In genomic region chr14:23306412-23307145, GRCh38 we compare ENCODE assay signal across 1 cellular context.
TF ChIP-seq lines count a peak whose summit lies in the region.

Gene BCL2L2, plus strand, starts transcription at chr14:23306833. Its CDS starts 935 bp downstream, at chr14:23307768.

TF ChIP-seq in K562, 482 proteins besides CTCF, POLR2A, EP300 and RAD21 (continued from another document and continues in another):
- TF ChIP-seq SREBF2 (CRISPR knock-in tag; IDR thresholded peaks at IDR 0.05) (0 out of 2 replicates have a peak, but pooled peaks have one; percentile 42), SIN3A (IDR thresholded peaks at IDR 0.05; ENCODE audit: borderline replicate concordance in 2 of 2, control insufficient read depth in 1 of 2, low read depth in 2 of 2, low read length in 2 of 2) (peak; percentile 82 to 93; a peak in 3 of 4 replicates), MBD2 (IDR thresholded peaks at IDR 0.05; ENCODE audit: borderline replicate concordance, low read depth) (0 out of 2 replicates have a peak, but pooled peaks have one; percentile 84), SAFB2 (IDR thresholded peaks at IDR 0.05; ENCODE audit: borderline replicate concordance, low read depth, low read length, severe bottlenecking) (no peak), ZKSCAN3 (CRISPR knock-in tag; IDR thresholded peaks at IDR 0.05) (no peak), ARID1B (IDR thresholded peaks at IDR 0.05) (peak; percentile 43), TFAP4 (CRISPR knock-in tag; IDR thresholded peaks at IDR 0.05; ENCODE audit: borderline replicate concordance) (peak; percentile 90; the same call in 1 of the 2 replicates), BHLHE40 (IDR thresholded peaks at IDR 0.05; ENCODE audit: low read length) (0 out of 2 replicates have a peak, but pooled peaks have one; percentile 20), PHF20 (IDR thresholded peaks at IDR 0.05; ENCODE audit: partially characterized antibody) (peak; percentile 98), E2F8 (IDR thresholded peaks at IDR 0.05; ENCODE audit: low read depth, partially characterized antibody) (peak; percentile 75), RAD51 (IDR thresholded peaks at IDR 0.05; ENCODE audit: borderline replicate concordance, low read depth) (no peak), RCOR1 (IDR thresholded peaks at IDR 0.05; ENCODE audit: borderline replicate concordance in 1 of 2, low read depth in 2 of 2, low read length in 2 of 2) (peak; percentile 59 to 72), ZNF77 (CRISPR knock-in tag; IDR thresholded peaks at IDR 0.05) (no peak), TOE1 (IDR thresholded peaks at IDR 0.05; ENCODE audit: borderline replicate concordance) (peak; percentile 65; the same call in 1 of the 2 replicates), TOE1 (CRISPR knock-in tag; IDR thresholded peaks at IDR 0.05; ENCODE audit: borderline replicate concordance, low read depth) (no peak), PRDM10 (IDR thresholded peaks at IDR 0.05; ENCODE audit: partially characterized antibody) (peak; percentile 24), E2F1 (CRISPR knock-in tag; IDR thresholded peaks at IDR 0.05) (0 out of 2 replicates have a peak, but pooled peaks have one; percentile 7), CXXC5 (CRISPR knock-in tag; IDR thresholded peaks at IDR 0.05) (peak; percentile 82), NBN (IDR thresholded peaks at IDR 0.05; ENCODE audit: low read depth) (peak; percentile 90; the same call in 1 of the 2 replicates), NKRF (IDR thresholded peaks at IDR 0.05; ENCODE audit: borderline replicate concordance) (peak; percentile 78; the same call in 1 of the 2 replicates), CSDE1 (IDR thresholded peaks at IDR 0.05) (no peak), TEAD1 (CRISPR knock-in tag; IDR thresholded peaks at IDR 0.05) (peak in 1 of 2 experiments; percentile 83; a peak in 2 of 4 replicates), FOXK1 (CRISPR knock-in tag; IDR thresholded peaks at IDR 0.05; ENCODE audit: borderline replicate concordance) (no peak), CUX1 (CRISPR knock-in tag; IDR thresholded peaks at IDR 0.05) (no peak), SMAD1 (IDR thresholded peaks at IDR 0.05; ENCODE audit: low read depth, low read length, partially characterized antibody) (peak; percentile 30), ZBTB26 (CRISPR knock-in tag; IDR thresholded peaks at IDR 0.05) (peak; percentile 44; the same call in 1 of the 2 replicates), ADNP (tag; IDR thresholded peaks at IDR 0.05) (no peak), NEUROD1 (IDR thresholded peaks at IDR 0.05; ENCODE audit: borderline replicate concordance, low read depth, low read length, partially characterized antibody) (peak; percentile 73), ETV1 (tag; conservative IDR thresholded peaks at IDR 0.05; ENCODE audit: low read depth) (peak; percentile 83), CEBPB (tag; IDR thresholded peaks at IDR 0.05) (no peak), ID3 (CRISPR knock-in tag; IDR thresholded peaks at IDR 0.05) (no peak), ID3 (tag; IDR thresholded peaks at IDR 0.05) (no peak), JUN (IDR thresholded peaks at IDR 0.05; ENCODE audit: borderline replicate concordance, low read depth, low read length) (peak; percentile 47; the same call in 1 of the 2 replicates), JUN (CRISPR knock-in tag; IDR thresholded peaks at IDR 0.05; ENCODE audit: borderline replicate concordance) (no peak), ATF1 (CRISPR knock-in tag; IDR thresholded peaks at IDR 0.05) (peak; percentile 96), ATF1 (tag; IDR thresholded peaks at IDR 0.05) (peak; percentile 98), NFIC (IDR thresholded peaks at IDR 0.05) (peak; percentile 57), RB1 (IDR thresholded peaks at IDR 0.05; ENCODE audit: low read depth) (peak; percentile 58; the same call in 1 of the 2 replicates), HCFC1 (IDR thresholded peaks at IDR 0.05; ENCODE audit: low read depth, low read length) (peak; percentile 85), RBBP5 (IDR thresholded peaks at IDR 0.05; ENCODE audit: borderline replicate concordance, insufficient read depth, low read length, poor library complexity, severe bottlenecking) (peak; percentile 79), TAF1 (IDR thresholded peaks at IDR 0.05; ENCODE audit: control insufficient read depth, extremely low read depth, insufficient read depth, low read length, severe bottlenecking) (peak; percentile 71), ZNF134 (CRISPR knock-in tag; conservative IDR thresholded peaks at IDR 0.05) (no peak), NCOA2 (IDR thresholded peaks at IDR 0.05; ENCODE audit: partially characterized antibody in 2 of 2) (no peak), XRCC5 (IDR thresholded peaks at IDR 0.05; ENCODE audit: low read depth, low read length) (no peak), GTF2E2 (tag; IDR thresholded peaks at IDR 0.05) (0 out of 2 replicates have a peak, but pooled peaks have one; percentile 32), PHF21A (IDR thresholded peaks at IDR 0.05; ENCODE audit: borderline replicate concordance, low read depth) (peak; percentile 25; the same call in 1 of the 2 replicates), NFRKB (IDR thresholded peaks at IDR 0.05; ENCODE audit: low read depth) (peak; percentile 88)
